Comparison of ENCODE assay signal across 11 cellular contexts in the genomic region with DNA sequence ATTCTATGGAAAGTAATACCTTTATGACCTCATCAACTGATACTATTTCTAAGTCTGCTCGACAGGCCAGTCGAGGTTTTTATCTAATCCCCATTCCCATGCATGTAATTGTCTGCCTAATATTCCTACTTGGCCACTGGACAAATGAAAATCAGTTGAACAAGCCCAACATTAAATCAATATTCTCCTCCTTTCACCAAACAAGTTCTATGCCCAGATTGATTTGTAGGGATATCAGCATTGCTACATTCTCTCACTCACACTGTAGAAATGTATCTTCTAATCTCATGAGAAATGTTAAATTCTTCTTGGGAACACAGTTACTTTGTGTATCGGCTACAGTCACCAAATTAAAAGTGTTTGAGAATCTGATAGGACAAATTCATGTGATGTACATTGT.
"Had no signal": no experiment of that assay in that cellular context is flagged by ENCODE, and none has a peak within 500 bp of the region (broad histone marks: within the 10 kb centered on the region; RNA-seq: fewer than 3 reads in every experiment).

No MANE protein-coding gene starts in this region.

- H3K9ac ChIP-seq: GM23248 had no signal

- H3K9me3 ChIP-seq: HAP-1 had no signal

- H3K36me3 ChIP-seq: HAP-1 had no signal

- H2AFZ ChIP-seq: GM23248, GM23338 had no signal

- H3K4me1 ChIP-seq: HAP-1 had no signal

- H3K27ac ChIP-seq: GM23248 had no signal

- H3K4me3 ChIP-seq: GM23248, GM23338, HAP-1 had no signal

- FAIRE-seq: H1, H54 had no signal

- DNase-seq: GM23248, GOT3, H7, H9, HCEC 1CT, HFFc6 had no signal

- ATAC-seq: GM23338, HCT116 had no signal

- H3K4me2 ChIP-seq: GM23338 had no signal
